In the genomic region with DNA sequence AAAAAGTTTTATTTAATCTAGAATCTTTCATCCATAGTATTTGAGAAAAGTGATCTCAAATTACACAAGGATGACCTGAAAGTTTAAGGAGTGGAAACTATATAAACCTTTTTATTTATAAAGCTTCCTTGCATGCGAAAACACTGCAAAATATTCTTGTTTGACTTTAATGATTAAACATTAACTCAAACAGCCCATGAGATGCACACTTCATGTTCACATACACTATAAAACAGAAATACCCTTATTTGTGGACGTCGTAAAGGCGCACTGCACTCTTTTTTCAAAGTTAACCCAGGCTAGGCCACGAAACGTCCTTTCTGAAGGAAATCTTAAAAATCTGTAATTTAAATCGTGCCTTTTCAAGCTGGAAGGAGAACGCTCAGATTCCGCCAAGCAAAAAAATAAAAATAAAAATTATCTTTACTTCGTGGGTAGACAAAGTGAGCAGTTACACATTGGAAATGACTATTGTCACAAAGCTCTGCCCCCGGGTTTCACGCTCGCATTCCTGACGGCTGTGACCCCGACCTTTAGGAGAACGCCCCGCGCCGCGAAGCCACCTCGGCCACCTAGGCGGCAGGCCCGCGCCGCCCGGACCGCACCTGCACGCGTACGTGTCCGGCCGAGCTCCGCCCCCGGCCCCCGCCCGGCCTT, we compare ENCODE assay signal across 8 cellular contexts. TPM values are rescaled to one million over a fixed set of nuclear protein-coding genes. Genes with fewer than 3 reads are reported as not detected.
DNase-seq lines count a peak whose midpoint lies in the region; ATAC-seq, FAIRE-seq and TF ChIP-seq lines count a peak whose summit lies in the region.

No MANE protein-coding gene starts in this region.

- H3F3A ChIP-seq in neural progenitor cell (ENCODE audit: low read depth): peaks cover 13% of the 10 kb centered on the region

- peaks cover 53% of the 10 kb centered on the region for H3K79me2 ChIP-seq in neural progenitor cell (ENCODE audit: low read depth)

- TF ChIP-seq POLR2A in GM12891 (IDR thresholded peaks at IDR 0.05; ENCODE audit: low read depth, low read length): no peak

- DNase-seq in GM12891 (ENCODE audit: insufficient read length, low spot score) (no peak), RKO (ENCODE audit: low spot score) (peak; percentile 15), neural progenitor cell (ENCODE audit: low spot score) (no peak), iPS-NIHi7 (ENCODE audit: extremely low spot score) (no peak), NCI-H524 treated with DMSO at 0.1 percent for 48 hours (lab: John Stamatoyannopoulos, UW) (no peak), SIG-M5 (lab: John Stamatoyannopoulos, UW) (no peak)
- DNase-seq in effector CD4-positive, alpha-beta T cell: peak; percentile 25

- TF ChIP-seq CTCF in neural progenitor cell (IDR thresholded peaks at IDR 0.05): no peak

- H3K4me1 Mint-ChIP-seq in neural progenitor cell: peaks cover 8% of the 10 kb centered on the region

- peak overlapping the region; percentile 72 for H3K27ac Mint-ChIP-seq in neural progenitor cell

- peak overlapping the region; percentile 97 for H3K27ac ChIP-seq in neural progenitor cell

- FAIRE-seq in GM12891 (lab: Jason Lieb, UNC): peak; percentile 5

- H3K4me1 ChIP-seq in neural progenitor cell: peaks cover 3% of the 10 kb centered on the region

- peaks cover 48% of the 10 kb centered on the region for H4K20me1 ChIP-seq in neural progenitor cell (ENCODE audit: low read depth)

- peaks cover 20% of the 10 kb centered on the region for H3K36me3 Mint-ChIP-seq in neural progenitor cell

- peak overlapping the region; percentile 67 for H3K4me3 ChIP-seq in neural progenitor cell

- peak overlapping the region; percentile 95 for H3K4me2 ChIP-seq in neural progenitor cell

- no peak for ATAC-seq in GM21737 (IDR thresholded peaks at IDR 0.05; ENCODE audit: unreplicated experiment)

- H3K9me3 ChIP-seq in neural progenitor cell (ENCODE audit: low read depth): no peaks in the 10 kb centered on the region

- H3K9me3 Mint-ChIP-seq in neural progenitor cell: no peaks in the 10 kb centered on the region

- H3K27me3 ChIP-seq in neural progenitor cell: no peaks in the 10 kb centered on the region

- peak overlapping the region; percentile 48 for H3K9ac ChIP-seq in neural progenitor cell

- peak overlapping the region; percentile 94 for H2AFZ ChIP-seq in neural progenitor cell (replicated peaks)

- H3K4me3 Mint-ChIP-seq in neural progenitor cell: peak overlapping the region; percentile 88

- H3K27me3 Mint-ChIP-seq in neural progenitor cell (ENCODE audit: insufficient read depth, low read depth): peaks cover 2% of the 10 kb centered on the region

- H3K36me3 ChIP-seq in neural progenitor cell: peaks cover 6% of the 10 kb centered on the region

TF ChIP-seq in GM12891, 5 proteins besides CTCF, POLR2A, EP300 and RAD21:
- TF ChIP-seq TAF1 (IDR thresholded peaks at IDR 0.05; ENCODE audit: low read depth, low read length) (no peak), PAX5 (IDR thresholded peaks at IDR 0.05; ENCODE audit: insufficient read depth, low read length, severe bottlenecking) (no peak), POLR2AphosphoS5 (IDR thresholded peaks at IDR 0.05; ENCODE audit: low read depth, low read length) (no peak), SPI1 (IDR thresholded peaks at IDR 0.05; ENCODE audit: low read depth, low read length) (no peak), POU2F2 (IDR thresholded peaks at IDR 0.05; ENCODE audit: low read depth, low read length) (no peak)

RNA-seq across cellular contexts. Expression of a gene that starts 0.7 kb away (rescaled TPM):
- 39.7 TPM for polyA plus RNA-seq in GM12891 (2012; ENCODE audit: low read depth, missing spikeins)
- 63.0 and 85.2 TPM in 2 replicates for total RNA-seq in neural progenitor cell (ENCODE audit: low replicate concordance)

RNA-seq across cellular contexts. Expression of a gene that starts 12.6 kb away (rescaled TPM):
- 20.3 TPM for polyA plus RNA-seq in GM12891 (2012; ENCODE audit: low read depth, missing spikeins)
- total RNA-seq in neural progenitor cell (ENCODE audit: low replicate concordance): 55.4 and 57.4 TPM in 2 replicates

Comparison
In these comparisons a context has a peak if more than half of its experiments do, and no peak if none do; other contexts are left out.
1. DNase-seq: peak in RKO (single experiment) and effector CD4-positive, alpha-beta T cell (single experiment); none in GM12891 (single experiment), neural progenitor cell (single experiment), iPS-NIHi7 (single experiment), NCI-H524 treated with DMSO at 0.1 percent for 48 hours (single experiment) and SIG-M5 (single experiment).